In the genomic region with DNA sequence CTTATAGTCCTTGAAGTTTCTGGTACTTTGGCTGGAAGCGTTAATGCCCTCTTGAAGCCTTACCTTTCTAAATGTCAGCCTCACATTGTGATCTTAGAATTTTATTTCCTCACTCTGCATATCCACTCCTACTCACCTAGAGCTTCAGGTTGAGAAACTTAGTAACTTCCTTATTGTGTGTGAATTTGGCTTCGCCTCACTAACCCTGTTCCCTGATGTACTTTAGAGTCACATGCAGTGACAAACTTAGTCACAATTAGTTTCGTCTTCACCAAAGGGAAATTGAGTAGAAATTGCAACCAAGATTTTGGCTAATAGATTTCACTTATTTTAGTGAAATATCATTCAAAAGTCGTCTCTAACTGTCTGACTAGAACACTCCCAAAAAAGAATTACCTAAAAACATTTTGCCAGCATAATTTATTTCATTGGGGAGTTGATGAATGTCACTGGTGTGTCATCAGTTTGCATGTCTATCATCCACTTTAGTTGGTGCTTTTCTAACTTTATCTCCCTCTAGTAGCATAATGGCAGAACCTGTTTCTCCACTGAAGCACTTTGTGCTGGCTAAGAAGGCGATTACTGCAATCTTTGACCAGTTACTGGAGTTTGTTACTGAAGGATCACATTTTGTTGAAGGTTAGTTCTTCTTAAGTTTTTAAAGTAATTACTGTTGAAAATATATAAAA, we compare ENCODE assay signal across 8 cellular contexts. TPM values are rescaled to one million over a fixed set of nuclear protein-coding genes. Genes with fewer than 3 reads are reported as not detected.
DNase-seq lines count a peak whose midpoint lies in the region; ATAC-seq and TF ChIP-seq lines count a peak whose summit lies in the region.

No MANE protein-coding gene starts in this region.

- DNase-seq in SJSA1 (ENCODE audit: low read depth in 1 of 2, low spot score in 2 of 2) (no peak), fibroblast of pulmonary artery (ENCODE audit: low read depth) (no peak), gastrocnemius medialis (no peak), NCI-H1436 (lab: John Stamatoyannopoulos, UW) (no peak)
- DNase-seq in stimulated activated CD4-positive, alpha-beta T cell treated with anti-CD3 and anti-CD28 coated beads, Interleukin-12 subunit alpha, Interleukin-12 subunit beta, amount 100 ng/mL, for 4 hours = no peak

- in situ Hi-C loops in gastrocnemius medialis (cut with MboI; ENCODE audit: low sequenced_read_pairs in 4 of 4) = loop anchor here in 2 of 4 donors (10.0 to 25.0 kb wide), 2 partner anchors 214 to 216 kb away; partner anchors contain the start of gene ACTL6A (in 2 of the 2)

- peak overlapping the region; percentile 95 for H3K4me3 ChIP-seq in ACC112 (ENCODE audit: low read depth, low read length)
- peak overlapping the region; percentile 62 for H3K4me3 ChIP-seq in SJSA1
- H3K4me3 ChIP-seq in fibroblast of pulmonary artery (replicated peaks; ENCODE audit: low read depth, low read length) = peak overlapping the region; percentile 87
- peak overlapping the region; percentile 90 to 93 (median 91) for H3K4me3 ChIP-seq in gastrocnemius medialis

- no peaks in the 10 kb centered on the region for H3K27me3 ChIP-seq in ACC112 (ENCODE audit: insufficient read depth, low read length)
- H3K27me3 ChIP-seq in SJSA1 (replicated peaks) = no peaks in the 10 kb centered on the region
- no peaks in the 10 kb centered on the region for H3K27me3 ChIP-seq in gastrocnemius medialis

- TF ChIP-seq CTCF in fibroblast of pulmonary artery (IDR thresholded peaks at IDR 0.05; ENCODE audit: low read length, missing control alignments) (no peak), gastrocnemius medialis (IDR thresholded peaks at IDR 0.05 in 4 of 5, conservative IDR thresholded peaks at IDR 0.05 in 1 of 5) (no peak)

- H3K36me3 ChIP-seq in ACC112 (ENCODE audit: insufficient read depth, low read length) (peaks cover 16% of the 10 kb centered on the region), SJSA1 (peaks cover 29% of the 10 kb centered on the region), gastrocnemius medialis (peaks cover 0 to 41% of the 10 kb centered on the region in 2 donors)

- peaks cover 20% of the 10 kb centered on the region for H3K79me2 ChIP-seq in ACC112 (ENCODE audit: control insufficient read depth, insufficient read depth, low read length, unreplicated experiment)

- intact Hi-C loops in gastrocnemius medialis (cut with DNase I; ENCODE audit: low total_unique reads) = loop anchor here (5.0 kb wide), 1 partner anchor 214 kb away; the partner anchor contains the start of gene ACTL6A

- no peak for TF ChIP-seq POLR2A in gastrocnemius medialis (IDR thresholded peaks at IDR 0.05)

- H3K27ac ChIP-seq in ACC112 (ENCODE audit: low read depth, low read length) = no peak overlapping the region
- H3K27ac ChIP-seq in SJSA1 = no peak overlapping the region
- H3K27ac ChIP-seq in gastrocnemius medialis = peak overlapping the region; percentile 84 to 90 (median 89)

- H3K4me1 ChIP-seq in ACC112 (ENCODE audit: control insufficient read depth, insufficient read depth, low read length, unreplicated experiment) (peaks cover 14% of the 10 kb centered on the region), SJSA1 (replicated peaks) (peaks cover 10% of the 10 kb centered on the region), gastrocnemius medialis (peaks cover 6 to 7% of the 10 kb centered on the region in 2 donors)

- H3K9me3 ChIP-seq in SJSA1 (replicated peaks) (no peaks in the 10 kb centered on the region), gastrocnemius medialis (no peaks in the 10 kb centered on the region)

- peak overlapping the region; percentile 90 for H2AFZ ChIP-seq in ACC112 (ENCODE audit: low read length, unreplicated experiment)

- ATAC-seq in GM18867 (IDR thresholded peaks at IDR 0.05; ENCODE audit: unreplicated experiment) (peak; percentile 69), HG03066 (IDR thresholded peaks at IDR 0.05; ENCODE audit: low read depth, unreplicated experiment) (peak; percentile 69), gastrocnemius medialis (no peak)

RNA-seq across cellular contexts. Expression of gene MFN1, which starts 1.0 kb away (rescaled TPM):
- 29.7 and 40.2 TPM in 2 replicates for total RNA-seq in SJSA1 (2014; rRNA removed; shearing (Covaris generic))
- 10 to 100 TPM; 27.2 to 37.1 (median 32.9) TPM for total RNA-seq in gastrocnemius medialis

RNA-seq across cellular contexts. Expression of gene ZNF639, which starts 25.6 kb away (rescaled TPM):
- total RNA-seq in SJSA1 (2014; rRNA removed; shearing (Covaris generic)) = 71.3 and 80.5 TPM in 2 replicates
- 10 to 100 TPM; 28.7 to 43.7 (median 39.7) TPM for total RNA-seq in gastrocnemius medialis

Comparison
In these comparisons a context has a peak if more than half of its experiments do, and no peak if none do; other contexts are left out.
1. H3K27ac ChIP-seq: peak in gastrocnemius medialis (4 of 4); none in ACC112 (single experiment) and SJSA1 (single experiment).
2. ATAC-seq: peak in GM18867 (single experiment) and HG03066 (single experiment); none in gastrocnemius medialis (0 of 2).
3. Peak in every context shown above with its lines, with median percentiles within 50 percentile points of each other: H3K4me3 ChIP-seq.